20 cellular contexts compared by ENCODE assay signal in genomic region chrX:42746606-42747005, GRCh38. TPM values are rescaled to one million over a fixed set of nuclear protein-coding genes. Genes with fewer than 3 reads are reported as not detected.
A peak's percentile ranks its signal among the peaks of the same experiment; 100 is the strongest.
DNase-seq lines count a peak whose midpoint lies in the region; ATAC-seq, FAIRE-seq and TF ChIP-seq lines count a peak whose summit lies in the region.
"Had no signal": no experiment of that assay in that cellular context is flagged by ENCODE, and none has a peak within 500 bp of the region (broad histone marks: within the 10 kb centered on the region; RNA-seq: fewer than 3 reads in every experiment).

No MANE protein-coding gene starts in this region.

- H3K4me1 ChIP-seq in astrocyte (ENCODE audit: insufficient read depth, low read length): peaks cover 5% of the 10 kb centered on the region
- no peaks in the 10 kb centered on the region for H3K4me1 ChIP-seq in hepatocyte (ENCODE audit: insufficient read depth)
- H3K4me1 ChIP-seq: body of pancreas had no signal

- H3K9me2 ChIP-seq in hepatocyte (replicated peaks; ENCODE audit: insufficient read depth): no peaks in the 10 kb centered on the region

- H4K20me1 ChIP-seq in astrocyte (ENCODE audit: insufficient read depth, low read length) (no peaks in the 10 kb centered on the region), hepatocyte (ENCODE audit: insufficient read depth, poor library complexity, severe bottlenecking) (no peaks in the 10 kb centered on the region)

- H3K9me3 ChIP-seq in astrocyte (ENCODE audit: insufficient read depth, low read depth, low read length) (no peaks in the 10 kb centered on the region), hepatocyte (ENCODE audit: low read depth) (no peaks in the 10 kb centered on the region)
- H3K9me3 ChIP-seq: body of pancreas had no signal

- H2AFZ ChIP-seq in astrocyte (ENCODE audit: low read depth, low read length) (no peak overlapping the region), hepatocyte (no peak overlapping the region)

- H3K4me3 ChIP-seq in AG10803 (ENCODE audit: low read length): no peak overlapping the region
- H3K4me3 ChIP-seq in astrocyte (ENCODE audit: insufficient read depth, low read depth, low read length): no peak overlapping the region
- no peak overlapping the region for H3K4me3 ChIP-seq in hepatocyte
- H3K4me3 ChIP-seq: body of pancreas had no signal

- no peaks in the 10 kb centered on the region for H3K36me3 Mint-ChIP-seq in astrocyte (ENCODE audit: low read depth, unreplicated experiment)
- H3K36me3 Mint-ChIP-seq: CD14-positive monocyte had no signal

- no peaks in the 10 kb centered on the region for H3K27me3 ChIP-seq in astrocyte (ENCODE audit: insufficient read depth, low read length)
- no peaks in the 10 kb centered on the region for H3K27me3 ChIP-seq in hepatocyte
- H3K27me3 ChIP-seq: body of pancreas had no signal

- H3K4me2 ChIP-seq in astrocyte (ENCODE audit: low read length): peak overlapping the region; percentile 7
- H3K4me2 ChIP-seq in hepatocyte: no peak overlapping the region

- no peaks in the 10 kb centered on the region for H3K27me3 Mint-ChIP-seq in astrocyte (ENCODE audit: low read depth, unreplicated experiment)
- H3K27me3 Mint-ChIP-seq: naive thymus-derived CD8-positive, alpha-beta T cell had no signal

- peaks cover 1% of the 10 kb centered on the region for H3K9me3 Mint-ChIP-seq in astrocyte (ENCODE audit: unreplicated experiment)

- TF ChIP-seq CTCF in AG10803 (conservative IDR thresholded peaks at IDR 0.05; ENCODE audit: low read length) (no peak), astrocyte (IDR thresholded peaks at IDR 0.05; ENCODE audit: insufficient read depth, low read depth, low read length) (no peak), hepatocyte (IDR thresholded peaks at IDR 0.05; ENCODE audit: poor library complexity) (no peak)

- no peak overlapping the region for H3K9ac ChIP-seq in astrocyte (ENCODE audit: low read length)

- no peaks in the 10 kb centered on the region for H3K79me2 ChIP-seq in astrocyte (ENCODE audit: insufficient read depth, low read length)
- no peaks in the 10 kb centered on the region for H3K79me2 ChIP-seq in hepatocyte

- DNase-seq in AG10803 (ENCODE audit: low read depth) (peak; percentile 91), HS-5 (ENCODE audit: low read depth) (peak; percentile 8), astrocyte (ENCODE audit: low read depth) (peak; percentile 86), hepatocyte (ENCODE audit: low spot score) (peak; percentile 19), SIG-M5 (lab: John Stamatoyannopoulos, UW) (no peak)
- DNase-seq in activated naive CD4-positive, alpha-beta T cell treated with Interleukin-2 at 50 U/mL for 16 hours: no peak
- DNase-seq: activated CD4-positive, alpha-beta T cell treated with anti-CD3 and anti-CD28 coated beads, Interleukin-2, amount 50 U/mL, for 48 hours; effector CD4-positive, alpha-beta T cell; head of caudate nucleus; naive thymus-derived CD8-positive, alpha-beta T cell; NCI-H1436 treated with DMSO at 0.1 percent for 48 hours; NCI-H524 treated with DMSO at 0.1 percent for 48 hours; retina; stimulated activated CD4-positive, alpha-beta T cell treated with anti-CD3 and anti-CD28 coated beads, Interleukin-4, amount 100 ng/mL, for 1 hour; T1000 had no signal

- H3K27ac ChIP-seq in astrocyte (ENCODE audit: low read depth, low read length): no peak overlapping the region
- H3K27ac ChIP-seq in hepatocyte: no peak overlapping the region
- H3K27ac ChIP-seq: body of pancreas had no signal

- ATAC-seq in HG02610 (IDR thresholded peaks at IDR 0.05; ENCODE audit: unreplicated experiment): no peak
- no peak for ATAC-seq in GM18858 (IDR thresholded peaks at IDR 0.05; ENCODE audit: unreplicated experiment)
- ATAC-seq: body of pancreas; naive thymus-derived CD8-positive, alpha-beta T cell had no signal

- 54% methylated on average over 2 of the region's 2 CpGs for WGBS in hepatocyte (ENCODE audit: low lambda C conversion rate, missing lambda C conversion rate)

- H3K27ac Mint-ChIP-seq in astrocyte (ENCODE audit: unreplicated experiment): no peak overlapping the region
- H3K27ac Mint-ChIP-seq: CD14-positive monocyte had no signal

- no peak overlapping the region for H3K4me3 Mint-ChIP-seq in astrocyte (ENCODE audit: unreplicated experiment)
- H3K4me3 Mint-ChIP-seq: CD14-positive monocyte; naive thymus-derived CD8-positive, alpha-beta T cell had no signal

- peak; percentile 96 for FAIRE-seq in astrocyte (lab: Jason Lieb, UNC)

- H3K36me3 ChIP-seq in astrocyte (ENCODE audit: insufficient read depth, low read length) (no peaks in the 10 kb centered on the region), hepatocyte (replicated peaks; ENCODE audit: insufficient read depth, low read depth) (no peaks in the 10 kb centered on the region)

- H3K4me1 Mint-ChIP-seq in astrocyte (ENCODE audit: low read depth, unreplicated experiment): peaks cover 22% of the 10 kb centered on the region

RNA-seq across cellular contexts. Expression of gene PPP1R2C, which starts 31.4 kb away (rescaled TPM):
- not detected in 2 replicates for total RNA-seq in astrocyte
- not detected in 2 replicates for total RNA-seq in hepatocyte
- polyA plus RNA-seq in hepatocyte: not detected in 2 replicates
- total RNA-seq: body of pancreas; naive thymus-derived CD8-positive, alpha-beta T cell; ureter had no signal
- polyA plus RNA-seq: CD14-positive monocyte had no signal

Comparison
In these comparisons a context has a peak if more than half of its experiments do, and no peak if none do; other contexts are left out.
1. DNase-seq: peak in AG10803 (single experiment), HS-5 (single experiment), astrocyte (single experiment) and hepatocyte (single experiment); none in SIG-M5 (single experiment) and activated naive CD4-positive, alpha-beta T cell treated with Interleukin-2 at 50 U/mL for 16 hours (single experiment).